Comparison of ENCODE assay signal across 34 cellular contexts in genomic region chr6:63578757-63579156, GRCh38.
"Had no signal": no experiment of that assay in that cellular context is flagged by ENCODE, and none has a peak within 500 bp of the region (broad histone marks: within the 10 kb centered on the region; RNA-seq: fewer than 3 reads in every experiment).

No MANE protein-coding gene starts in this region.

- H2AFZ ChIP-seq: PC-9 had no signal

- DNase-seq: Karpas-422, MG63, NCI-H1048, NCI-H1092 treated with DMSO at 0.1 percent for 48 hours, NCI-H1105 treated with DMSO at 0.1 percent for 48 hours, NCI-H1417, NCI-H1436, NCI-H146, NCI-H1694, NCI-H187, NCI-H1930, NCI-H2029 treated with DMSO at 0.1 percent for 48 hours, NCI-H2081 treated with DMSO at 0.1 percent for 48 hours, NCI-H2107, NCI-H2171, NCI-H226, NCI-H446 treated with DMSO at 0.1 percent for 48 hours, NCI-H510A, NCI-H524, NCI-H526, NCI-H69, NCI-H748 treated with DMSO at 0.1 percent for 48 hours, NCI-H82, PC-9, SHP77, SIG-M5, SJCRH30 had no signal

- H3K27me3 ChIP-seq: MG63, SJCRH30 had no signal

- H3K4me2 ChIP-seq: KMS-11, PC-9 had no signal

- H3K9me3 ChIP-seq: MG63, SJCRH30 had no signal

- H3K4me3 ChIP-seq: MG63, PC-9, SJCRH30, SK-N-MC had no signal

- H3K27ac ChIP-seq: KMS-11, PC-9, RWPE1, SJCRH30, SK-N-MC had no signal

- FAIRE-seq: RCC 7860 had no signal

- H3K9ac ChIP-seq: KMS-11 had no signal

- ATAC-seq: Panc1, Right ventricle myocardium inferior, SK-N-SH treated with all-trans-retinoic acid at 6 μM for 48 hours had no signal
